Comparison of ENCODE assay signal across 8 cellular contexts in the genomic region with DNA sequence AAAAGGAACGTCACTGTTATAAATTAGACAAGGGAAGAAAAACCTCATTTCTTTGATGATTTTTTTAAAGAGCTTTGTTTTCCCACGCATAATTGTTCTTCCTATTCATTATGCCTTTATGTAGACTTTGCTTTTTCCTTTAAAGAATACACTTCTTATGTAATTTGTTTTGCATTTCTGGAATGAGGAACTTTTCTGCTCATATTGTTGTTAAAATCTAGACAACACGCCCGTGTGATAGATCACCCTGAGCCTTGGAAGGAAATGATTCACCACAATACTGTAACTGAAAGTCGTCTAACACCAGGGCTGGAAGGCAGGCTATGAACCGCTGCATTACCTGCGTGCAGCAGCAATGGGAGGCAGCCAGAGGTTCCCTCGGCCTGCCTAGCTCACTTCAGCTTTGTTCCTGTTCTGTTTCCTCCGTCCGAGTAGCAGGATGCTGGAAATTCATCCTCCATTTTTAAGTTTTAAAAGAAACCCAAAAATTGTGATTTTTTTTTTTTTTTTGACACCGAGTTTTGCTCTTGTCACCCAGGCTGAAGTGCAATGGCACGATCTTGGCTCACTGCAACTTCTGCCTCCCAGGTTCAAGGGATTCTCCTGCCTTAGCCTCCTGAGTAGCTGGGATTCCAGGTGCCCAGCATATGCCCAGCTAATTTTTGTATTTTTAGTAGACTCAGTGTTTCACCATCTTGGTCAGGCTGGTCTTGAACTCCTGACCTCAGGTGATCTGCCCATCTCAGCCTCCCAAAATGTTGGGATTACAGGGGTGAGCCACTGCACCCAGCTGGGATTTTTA. TPM values are rescaled to one million over a fixed set of nuclear protein-coding genes. Genes with fewer than 3 reads are reported as not detected.
DNase-seq lines count a peak whose midpoint lies in the region; ATAC-seq, FAIRE-seq and TF ChIP-seq lines count a peak whose summit lies in the region.

No MANE protein-coding gene starts in this region.

- H2AFZ ChIP-seq in GM12878 (ENCODE audit: control insufficient read depth, low read depth, low read length): peak overlapping the region; percentile 9

- ATAC-seq in GM19351 (IDR thresholded peaks at IDR 0.05; ENCODE audit: unreplicated experiment) (peak; percentile 99), HG03469 (IDR thresholded peaks at IDR 0.05; ENCODE audit: unreplicated experiment) (peak; percentile 95), GM12878 (peak; percentile 99)

- no peaks in the 10 kb centered on the region for H3K27me3 ChIP-seq in GM12878 (replicated peaks in 1 of 2; ENCODE audit: control insufficient read depth in 2 of 2, insufficient read depth in 2 of 2, low read length in 1 of 2)

- TF ChIP-seq EP300 in GM12878 (IDR thresholded peaks at IDR 0.05; ENCODE audit: borderline replicate concordance in 1 of 2, control insufficient read depth in 1 of 2, low read depth in 2 of 2, low read length in 2 of 2): peak; percentile 18 to 87; a peak in 3 of 4 replicates

- TSS peak; percentile 80 for BruUV-seq in GM12878 (replicated peaks; lab: Mats Ljungman, UMichigan)

- in situ Hi-C loops in GM12878 (cut with MboI): no loop called here

- RAD21 ChIA-PET in GM12878 (lab: Charles Lee; ENCODE audit: unreplicated experiment): interaction anchor here (0.6 to 2.7 kb wide), 29 partner anchors 9 to 297 kb away, joined by 3 to 34 read pairs (median 4); no protein-coding TSS in a partner anchor

- peak; percentile 99 for FAIRE-seq in GM12878 (lab: Jason Lieb, UNC)

- no peaks in the 10 kb centered on the region for H3K9me3 ChIP-seq in GM12878 (replicated peaks; ENCODE audit: control insufficient read depth, insufficient read depth, low read length)

- under 1% methylated on average over 12 of the region's 12 CpGs for WGBS in GM12878 (ENCODE audit: insufficient coverage, insufficient replicate concordance, low lambda C conversion rate, missing lambda C conversion rate)

- peak; percentile 83 for TF ChIP-seq POLR2A in GM12878 (IDR thresholded peaks at IDR 0.05; ENCODE audit: low read depth, low read length)

- SMC1A ChIA-PET in GM12878 (lab: Charles Lee; ENCODE audit: uncharacterized antibody, unreplicated experiment): interaction anchor here (0.7 to 5.8 kb wide), 39 partner anchors 8 to 421 kb away, joined by 3 to 76 read pairs (median 5); no protein-coding TSS in a partner anchor

- peak overlapping the region; percentile 81 for H3K4me2 ChIP-seq in GM12878 (ENCODE audit: control insufficient read depth, insufficient read depth)

- H3K4me1 ChIP-seq in GM12878 (ENCODE audit: control insufficient read depth, insufficient read depth, low read length): peaks cover 15% of the 10 kb centered on the region

- H4K20me1 ChIP-seq in GM12878 (ENCODE audit: control insufficient read depth, insufficient read depth): no peaks in the 10 kb centered on the region

- peak overlapping the region; percentile 37 for H3K4me3 ChIP-seq in GM12878

- peak overlapping the region; percentile 56 for H3K9ac ChIP-seq in GM12878 (ENCODE audit: control insufficient read depth, insufficient read depth, low read length)

- POLR2A ChIA-PET in GM12878 (lab: Charles Lee): interaction anchor here (0.7 to 3.4 kb wide), 20 partner anchors 9 to 287 kb away, joined by 3 to 29 read pairs (median 4); no protein-coding TSS in a partner anchor

- intact Hi-C loops in GM12878 (cut with micrococcal nuclease; ENCODE audit: unreplicated experiment): loop anchor here (2.0 kb wide), 1 partner anchor 64 kb away; no protein-coding TSS in a partner anchor

- 0 out of 6 replicates have a peak, but pooled peaks of 1 of the 3 experiments have one; percentile 7 for TF ChIP-seq CTCF in GM12878 (IDR thresholded peaks at IDR 0.05 in 2 of 3, conservative IDR thresholded peaks at IDR 0.05 in 1 of 3; ENCODE audit: control insufficient read depth in 2 of 3, extremely low read depth in 1 of 3, insufficient read depth in 1 of 3, low read depth in 3 of 3, low read length in 3 of 3)

- no peaks in the 10 kb centered on the region for H3K79me2 ChIP-seq in GM12878 (ENCODE audit: control insufficient read depth, insufficient read depth, low read length)

- H3K27ac ChIP-seq in GM12878 (ENCODE audit: control insufficient read depth, insufficient read depth): peak overlapping the region; percentile 88

- 0 out of 2 replicates have a peak, but pooled peaks have one; percentile 13 for TF ChIP-seq RAD21 in GM12878 (IDR thresholded peaks at IDR 0.05; ENCODE audit: insufficient read depth, low read depth, low read length)

- DNase-seq in AG08396 (ENCODE audit: low spot score) (peak; percentile 53), T-helper 2 cell (peak; percentile 20 to 92 (median 43)), GM12878 (ENCODE audit: low read depth, low spot score) (peak; percentile 92), left kidney (ENCODE audit: low read depth, low spot score) (peak; percentile 55), NCI-H1694 treated with DMSO at 0.1 percent for 48 hours (lab: John Stamatoyannopoulos, UW) (no peak)
- peak in 2 of 3 experiments; percentile 26 to 42 for DNase-seq in stimulated activated CD4-positive, alpha-beta T cell treated with anti-CD3 and anti-CD28 coated beads, TNF-alpha, amount 100 ng/mL, for 4 hours (ENCODE audit: low read depth in 3 of 3)

- CTCF ChIA-PET in GM12878 (lab: Yijun Ruan, JAX): interaction anchor here (1.0 to 1.5 kb wide), 12 partner anchors 8 to 419 kb away, joined by 3 to 11 read pairs (median 3); no protein-coding TSS in a partner anchor

- H3K36me3 ChIP-seq in GM12878 (ENCODE audit: control insufficient read depth in 2 of 2, insufficient read depth in 2 of 2, low read length in 1 of 2): no peaks in the 10 kb centered on the region

TF ChIP-seq in GM12878, 131 proteins besides CTCF, POLR2A, EP300 and RAD21 (continues in another document):
- TF ChIP-seq, protein P1, sequence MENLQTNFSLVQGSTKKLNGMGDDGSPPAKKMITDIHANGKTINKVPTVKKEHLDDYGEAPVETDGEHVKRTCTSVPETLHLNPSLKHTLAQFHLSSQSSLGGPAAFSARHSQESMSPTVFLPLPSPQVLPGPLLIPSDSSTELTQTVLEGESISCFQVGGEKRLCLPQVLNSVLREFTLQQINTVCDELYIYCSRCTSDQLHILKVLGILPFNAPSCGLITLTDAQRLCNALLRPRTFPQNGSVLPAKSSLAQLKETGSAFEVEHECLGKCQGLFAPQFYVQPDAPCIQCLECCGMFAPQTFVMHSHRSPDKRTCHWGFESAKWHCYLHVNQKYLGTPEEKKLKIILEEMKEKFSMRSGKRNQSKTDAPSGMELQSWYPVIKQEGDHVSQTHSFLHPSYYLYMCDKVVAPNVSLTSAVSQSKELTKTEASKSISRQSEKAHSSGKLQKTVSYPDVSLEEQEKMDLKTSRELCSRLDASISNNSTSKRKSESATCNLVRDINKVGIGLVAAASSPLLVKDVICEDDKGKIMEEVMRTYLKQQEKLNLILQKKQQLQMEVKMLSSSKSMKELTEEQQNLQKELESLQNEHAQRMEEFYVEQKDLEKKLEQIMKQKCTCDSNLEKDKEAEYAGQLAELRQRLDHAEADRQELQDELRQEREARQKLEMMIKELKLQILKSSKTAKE (IDR thresholded peaks at IDR 0.05; ENCODE audit: low read depth, poor library complexity, severe bottlenecking): peak; percentile 91
- TF ChIP-seq EED (IDR thresholded peaks at IDR 0.05; ENCODE audit: low read depth): peak; percentile 92
- no peak for TF ChIP-seq E4F1 (IDR thresholded peaks at IDR 0.05; ENCODE audit: borderline replicate concordance, partially characterized antibody)

RNA-seq across cellular contexts. Expression of gene ZNF217, which starts 49.6 kb away (rescaled TPM):
- 213 and 215 TPM in 2 replicates for total RNA-seq in GM12878 (2013; cell fraction: nucleolus; rRNA removed)
- total RNA-seq in GM12878 (2014; rRNA removed): 40.8 and 45.6 TPM in 2 replicates
- 40.2 and 40.5 TPM in 2 replicates for total RNA-seq in GM12878 (2014; rRNA removed; fragmentation: Illumina TruSeq; extraction: Trizol)
- 76.6 and 81.3 TPM in 2 replicates for total RNA-seq in GM12878 (2021)
- 20.6 TPM for polyA plus RNA-seq in GM12878 (2011; ENCODE audit: low read depth)
- 48.1 and 54.3 TPM in 2 replicates for polyA plus RNA-seq in GM12878 (2011; rRNA removed)
- 37.7 and 55.2 TPM in 2 replicates for polyA plus RNA-seq in GM12878 (2011; cell fraction: cytosol; rRNA removed)
- polyA plus RNA-seq in GM12878 (2011; cell fraction: nucleus; rRNA removed): 47.8 and 55.7 TPM in 2 replicates
- 25.9 and 54.1 TPM in 2 replicates for polyA plus RNA-seq in GM12878 (2012)
- polyA plus RNA-seq in GM12878 (2014; fragmentation: Illumina TruSeq; extraction: Trizol): 54.8 and 62.7 TPM in 2 replicates
- polyA plus RNA-seq in GM12878 (2014; fragmentation: Nextera tagmentation; extraction: Ambion mirVana): 10 to 100 TPM in 1 of 2 experiments, 1 to 10 TPM in 1; 8.5 to 12.4 TPM
- polyA plus RNA-seq in GM12878 (2014; rRNA removed): 40.4 and 43.2 TPM in 2 replicates
- polyA plus RNA-seq in GM12878 (2016; fragmentation: Nextera tagmentation; extraction: Ambion mirVana): 10 to 100 TPM; 14.0 to 16.9 TPM
- polyA minus RNA-seq in GM12878 (2011; rRNA and poly(A)+ RNA removed): 87.0 and 96.8 TPM in 2 replicates
- 42.6 and 44.9 TPM in 2 replicates for polyA minus RNA-seq in GM12878 (2011; cell fraction: cytosol; rRNA and poly(A)+ RNA removed)
- 40.7 and 55.8 TPM in 2 replicates for polyA minus RNA-seq in GM12878 (2011; cell fraction: nucleus; rRNA and poly(A)+ RNA removed)
